Comparison of ENCODE assay signal across 12 cellular contexts in genomic region chr1:205339717-205340116, GRCh38. TPM values are rescaled to one million over a fixed set of nuclear protein-coding genes. Genes with fewer than 3 reads are reported as not detected.
A peak's percentile ranks its signal among the peaks of the same experiment; 100 is the strongest.
DNase-seq lines count a peak whose midpoint lies in the region; ATAC-seq and TF ChIP-seq lines count a peak whose summit lies in the region.
"Had no signal": no experiment of that assay in that cellular context is flagged by ENCODE, and none has a peak within 500 bp of the region (broad histone marks: within the 10 kb centered on the region; RNA-seq: fewer than 3 reads in every experiment).

No MANE protein-coding gene starts in this region.

- intact Hi-C loops in natural killer cell (cut with micrococcal nuclease): no loop called here

- H3K27me3 Mint-ChIP-seq in natural killer cell treated with Interleukin-12 subunit alpha and Interleukin-12 subunit beta and Interleukin-15 and Interleukin-18, amount 100 ng/mL, for 72 hours: peaks cover 21 to 32% of the 10 kb centered on the region in 2 donors
- H3K27me3 Mint-ChIP-seq in natural killer cell (ENCODE audit: low read depth in 2 of 2): peaks cover 24 to 26% of the 10 kb centered on the region in 2 donors
- peaks cover 44% of the 10 kb centered on the region for H3K27me3 Mint-ChIP-seq in stimulated activated naive CD8-positive, alpha-beta T cell treated with anti-CD3 and anti-CD28 coated beads, Interleukin-15, amount 100 ng/mL, for 72 hours

- no peaks in the 10 kb centered on the region for H3K9me3 Mint-ChIP-seq in natural killer cell treated with Interleukin-12 subunit alpha and Interleukin-12 subunit beta and Interleukin-15 and Interleukin-18, amount 100 ng/mL, for 72 hours
- no peaks in the 10 kb centered on the region for H3K9me3 Mint-ChIP-seq in natural killer cell
- no peaks in the 10 kb centered on the region for H3K9me3 Mint-ChIP-seq in stimulated activated naive CD8-positive, alpha-beta T cell treated with anti-CD3 and anti-CD28 coated beads, Interleukin-15, amount 100 ng/mL, for 72 hours

- peak; percentile 82 to 89 for ATAC-seq in natural killer cell treated with Interleukin-12 subunit alpha and Interleukin-12 subunit beta and Interleukin-15 and Interleukin-18, amount 100 ng/mL, for 72 hours
- ATAC-seq in natural killer cell (no peak), HG02678 (IDR thresholded peaks at IDR 0.05; ENCODE audit: unreplicated experiment) (peak; percentile 59)
- ATAC-seq in stimulated activated naive CD8-positive, alpha-beta T cell treated with anti-CD3 and anti-CD28 coated beads, Interleukin-15, amount 100 ng/mL, for 72 hours: peak; percentile 90

- H3K27ac Mint-ChIP-seq in natural killer cell treated with Interleukin-12 subunit alpha and Interleukin-12 subunit beta and Interleukin-15 and Interleukin-18, amount 100 ng/mL, for 72 hours: no peak overlapping the region
- H3K27ac Mint-ChIP-seq in natural killer cell: no peak overlapping the region
- no peak overlapping the region for H3K27ac Mint-ChIP-seq in stimulated activated naive CD8-positive, alpha-beta T cell treated with anti-CD3 and anti-CD28 coated beads, Interleukin-15, amount 100 ng/mL, for 72 hours
- H3K27ac Mint-ChIP-seq: progenitor cell of endocrine pancreas had no signal

- DNase-seq in natural killer cell treated with Interleukin-12 subunit alpha and Interleukin-12 subunit beta and Interleukin-15 and Interleukin-18, amount 100 ng/mL, for 72 hours (ENCODE audit: low spot score): no peak
- DNase-seq in natural killer cell (no peak), NCI-H226 (peak; percentile 66), AG08395 (ENCODE audit: low spot score) (no peak), NOMO-1 treated with dmso at 0.1 percent for 144 hours (lab: John Stamatoyannopoulos, UW; ENCODE audit: unreplicated experiment) (no peak), RPMI8226 (no peak)
- DNase-seq in stimulated activated naive CD8-positive, alpha-beta T cell treated with anti-CD3 and anti-CD28 coated beads, Interleukin-15, amount 100 ng/mL, for 72 hours: peak; percentile 44 to 67
- DNase-seq: islet precursor cell had no signal

- H3K36me3 Mint-ChIP-seq in natural killer cell treated with Interleukin-12 subunit alpha and Interleukin-12 subunit beta and Interleukin-15 and Interleukin-18, amount 100 ng/mL, for 72 hours: no peaks in the 10 kb centered on the region
- no peaks in the 10 kb centered on the region for H3K36me3 Mint-ChIP-seq in natural killer cell

- no peak for TF ChIP-seq CTCF in natural killer cell (IDR thresholded peaks at IDR 0.05)

- H3K4me1 Mint-ChIP-seq in natural killer cell treated with Interleukin-12 subunit alpha and Interleukin-12 subunit beta and Interleukin-15 and Interleukin-18, amount 100 ng/mL, for 72 hours (ENCODE audit: low read depth in 2 of 2): peaks cover 12 to 27% of the 10 kb centered on the region in 2 donors
- H3K4me1 Mint-ChIP-seq in natural killer cell: peaks cover 4 to 16% of the 10 kb centered on the region in 2 donors
- H3K4me1 Mint-ChIP-seq in stimulated activated naive CD8-positive, alpha-beta T cell treated with anti-CD3 and anti-CD28 coated beads, Interleukin-15, amount 100 ng/mL, for 72 hours: peaks cover 20% of the 10 kb centered on the region

- H3K4me3 Mint-ChIP-seq in natural killer cell treated with Interleukin-12 subunit alpha and Interleukin-12 subunit beta and Interleukin-15 and Interleukin-18, amount 100 ng/mL, for 72 hours: peak overlapping the region; percentile 55
- H3K4me3 Mint-ChIP-seq in natural killer cell: no peak overlapping the region
- no peak overlapping the region for H3K4me3 Mint-ChIP-seq in stimulated activated naive CD8-positive, alpha-beta T cell treated with anti-CD3 and anti-CD28 coated beads, Interleukin-15, amount 100 ng/mL, for 72 hours

RNA-seq across cellular contexts. Expression of gene KLHDC8A, which starts 17.0 kb away (rescaled TPM):
- not detected for total RNA-seq in natural killer cell treated with Interleukin-12 subunit alpha and Interleukin-12 subunit beta and Interleukin-15 and Interleukin-18, amount 100 ng/mL, for 72 hours
- total RNA-seq in natural killer cell: not detected
- total RNA-seq: M059J, OCI-LY7 had no signal

RNA-seq across cellular contexts. Expression of gene NUAK2, which starts 18.2 kb away (rescaled TPM):
- total RNA-seq in natural killer cell treated with Interleukin-12 subunit alpha and Interleukin-12 subunit beta and Interleukin-15 and Interleukin-18, amount 100 ng/mL, for 72 hours: 1 to 10 TPM; 1.0 to 2.5 TPM
- total RNA-seq in natural killer cell: 10 to 100 TPM; 17.3 to 21.7 (median 21.5) TPM

Comparison
In these comparisons a context has a peak if more than half of its experiments do, and no peak if none do; other contexts are left out.
1. ATAC-seq: peak in natural killer cell treated with Interleukin-12 subunit alpha and Interleukin-12 subunit beta and Interleukin-15 and Interleukin-18, amount 100 ng/mL, for 72 hours (2 of 2), HG02678 (single experiment) and stimulated activated naive CD8-positive, alpha-beta T cell treated with anti-CD3 and anti-CD28 coated beads, Interleukin-15, amount 100 ng/mL, for 72 hours (single experiment); none in natural killer cell (0 of 3).
2. RNA of gene NUAK2, which starts 18.2 kb away (total RNA-seq): 17.3 to 21.7 TPM in natural killer cell; 1.0 to 2.5 TPM in natural killer cell treated with Interleukin-12 subunit alpha and Interleukin-12 subunit beta and Interleukin-15 and Interleukin-18, amount 100 ng/mL, for 72 hours; every median in the first group is over 4 times any median in the second.
3. DNase-seq: peak in NCI-H226 (single experiment) and stimulated activated naive CD8-positive, alpha-beta T cell treated with anti-CD3 and anti-CD28 coated beads, Interleukin-15, amount 100 ng/mL, for 72 hours (2 of 2); none in natural killer cell treated with Interleukin-12 subunit alpha and Interleukin-12 subunit beta and Interleukin-15 and Interleukin-18, amount 100 ng/mL, for 72 hours (single experiment), natural killer cell (single experiment), AG08395 (single experiment), NOMO-1 treated with dmso at 0.1 percent for 144 hours (single experiment) and RPMI8226 (single experiment).